ENCODE assay signal across 12 cellular contexts in genomic region chr17:17097763-17098345, GRCh38. TPM values are rescaled to one million over a fixed set of nuclear protein-coding genes. Genes with fewer than 3 reads are reported as not detected.
A peak's percentile ranks its signal among the peaks of the same experiment; 100 is the strongest.
DNase-seq lines count a peak whose midpoint lies in the region; ATAC-seq and TF ChIP-seq lines count a peak whose summit lies in the region.
"Had no signal": no experiment of that assay in that cellular context is flagged by ENCODE, and none has a peak within 500 bp of the region (broad histone marks: within the 10 kb centered on the region; RNA-seq: fewer than 3 reads in every experiment).

No MANE protein-coding gene starts in this region.

- H3K27me3 ChIP-seq in adipocyte (replicated peaks; ENCODE audit: control insufficient read depth, insufficient read depth, low read length): no peaks in the 10 kb centered on the region
- H3K27me3 ChIP-seq in thyroid gland: no peaks in the 10 kb centered on the region

- H3K27me3 Mint-ChIP-seq in endothelial cell (ENCODE audit: unreplicated experiment): peaks cover 6% of the 10 kb centered on the region
- no peaks in the 10 kb centered on the region for H3K27me3 Mint-ChIP-seq in neural crest cell (ENCODE audit: low read depth)
- H3K27me3 Mint-ChIP-seq: memory B cell had no signal

- peaks cover 5% of the 10 kb centered on the region for H3K36me3 ChIP-seq in adipocyte (ENCODE audit: control insufficient read depth, insufficient read depth, low read length, severe bottlenecking)
- no peaks in the 10 kb centered on the region for H3K36me3 ChIP-seq in thyroid gland

- intact Hi-C loops in thyroid gland (cut with DNase I): no loop called here

- H3K27ac ChIP-seq in thyroid gland: peak overlapping the region in 2 of 3 donors; percentile 2 to 43

- H3K4me3 Mint-ChIP-seq in endothelial cell (ENCODE audit: unreplicated experiment): peak overlapping the region; percentile 31
- peak overlapping the region; percentile 71 for H3K4me3 Mint-ChIP-seq in neural crest cell
- H3K4me3 Mint-ChIP-seq: memory B cell had no signal

- TF ChIP-seq POLR2A in thyroid gland (IDR thresholded peaks at IDR 0.05): no peak

- no peak for ATAC-seq in GM21786 (IDR thresholded peaks at IDR 0.05; ENCODE audit: unreplicated experiment)
- ATAC-seq: SK-N-SH treated with all-trans-retinoic acid at 6 μM for 48 hours had no signal

- no peaks in the 10 kb centered on the region for H3K9me3 Mint-ChIP-seq in endothelial cell (ENCODE audit: unreplicated experiment)
- H3K9me3 Mint-ChIP-seq in neural crest cell: no peaks in the 10 kb centered on the region
- H3K9me3 Mint-ChIP-seq: memory B cell had no signal

- peak overlapping the region; percentile 49 for H3K4me3 ChIP-seq in adipocyte (ENCODE audit: low read length)
- no peak overlapping the region for H3K4me3 ChIP-seq in thyroid gland (replicated peaks in 1 of 3)

- H3K9me3 ChIP-seq in adipocyte (ENCODE audit: control insufficient read depth, low read length) (no peaks in the 10 kb centered on the region), thyroid gland (no peaks in the 10 kb centered on the region)

- H3K27ac Mint-ChIP-seq in endothelial cell (ENCODE audit: unreplicated experiment) (peak overlapping the region; percentile 57), neural crest cell (ENCODE audit: unreplicated experiment) (peak overlapping the region; percentile 90)
- H3K27ac Mint-ChIP-seq: memory B cell had no signal

- H3K9ac ChIP-seq in adipocyte (ENCODE audit: low read length): peak overlapping the region; percentile 79

- 87 to 90% methylated on average over 7 of the region's 7 CpGs for WGBS in thyroid gland, 2 donors

- no peak for DNase-seq in adipocyte (ENCODE audit: low read depth)
- no peak for DNase-seq in endothelial cell (ENCODE audit: low spot score)
- no peak for DNase-seq in neural crest cell (ENCODE audit: low read depth, low spot score)
- no peak for DNase-seq in thyroid gland
- no peak for DNase-seq in kidney glomerular epithelial cell (lab: John Stamatoyannopoulos, UW)
- DNase-seq in activated CD4-positive, alpha-beta T cell treated with anti-CD3 and anti-CD28 coated beads, Interleukin-2, amount 50 U/mL, for 48 hours: no peak
- DNase-seq: activated naive CD4-positive, alpha-beta T cell; NCI-H226; stimulated activated CD4-positive, alpha-beta T cell treated with anti-CD3 and anti-CD28 coated beads, Interleukin-1b, Interleukin-23, amount 100 ng/mL, for 48 hours had no signal

- peaks cover 34% of the 10 kb centered on the region for H3K4me1 Mint-ChIP-seq in endothelial cell (ENCODE audit: unreplicated experiment)
- peaks cover 55% of the 10 kb centered on the region for H3K4me1 Mint-ChIP-seq in neural crest cell

- H3K36me3 Mint-ChIP-seq in endothelial cell (ENCODE audit: low read depth, unreplicated experiment) (peaks cover 14% of the 10 kb centered on the region), neural crest cell (ENCODE audit: low read depth) (peaks cover 2% of the 10 kb centered on the region)

- peaks cover 46% of the 10 kb centered on the region for H3K4me1 ChIP-seq in adipocyte (ENCODE audit: control insufficient read depth, insufficient read depth, low read length)
- H3K4me1 ChIP-seq in thyroid gland: peaks cover 13 to 50% of the 10 kb centered on the region in 2 donors

- no peak for TF ChIP-seq CTCF in endothelial cell (IDR thresholded peaks at IDR 0.05; ENCODE audit: unreplicated experiment)
- TF ChIP-seq CTCF in neural crest cell (conservative IDR thresholded peaks at IDR 0.05): no peak
- TF ChIP-seq CTCF in thyroid gland (IDR thresholded peaks at IDR 0.05): no peak

RNA-seq across cellular contexts. Expression of gene MPRIP, which starts 55.6 kb away (rescaled TPM):
- 392 TPM for total RNA-seq in endothelial cell (ENCODE audit: unreplicated experiment)
- 241 and 244 TPM in 2 replicates for total RNA-seq in neural crest cell
- total RNA-seq in thyroid gland: 100 to 1,000 TPM; 130 to 244 (median 155) TPM
